In genomic region chr19:33293255-33294057, GRCh38 we compare ENCODE assay signal across 8 cellular contexts. TPM values are rescaled to one million over a fixed set of nuclear protein-coding genes. Genes with fewer than 3 reads are reported as not detected.
A peak's percentile ranks its signal among the peaks of the same experiment; 100 is the strongest.
DNase-seq lines count a peak whose midpoint lies in the region; ATAC-seq and TF ChIP-seq lines count a peak whose summit lies in the region.

No MANE protein-coding gene starts in this region.

- H3K36me3 ChIP-seq in GM23338 (ENCODE audit: insufficient read depth) (no peaks in the 10 kb centered on the region), skeletal muscle tissue (ENCODE audit: control insufficient read depth in 3 of 3, insufficient read depth in 3 of 3, low read length in 3 of 3) (no peaks in the 10 kb centered on the region)

- H3K79me2 ChIP-seq in GM23338 (replicated peaks; ENCODE audit: insufficient read depth), result no peaks in the 10 kb centered on the region

- H3K4me1 Mint-ChIP-seq in GM23338, result peaks cover 8% of the 10 kb centered on the region; the same call in 2 of the 3 replicates

- H3K4me2 ChIP-seq in GM23338, result no peak overlapping the region

- no peaks in the 10 kb centered on the region for H3K4me1 ChIP-seq in GM23338 (ENCODE audit: insufficient read depth)
- H3K4me1 ChIP-seq in skeletal muscle tissue (ENCODE audit: control insufficient read depth in 3 of 3, insufficient read depth in 3 of 3, low read length in 3 of 3), result peaks cover 15 to 18% (median 17%) of the 10 kb centered on the region in 3 donors

- peak overlapping the region; percentile 69 for H2AFZ ChIP-seq in GM23338

- H3K4me3 ChIP-seq in GM23338 (no peak overlapping the region), fibroblast of the aortic adventitia (ENCODE audit: low read depth, low read length) (no peak overlapping the region), skeletal muscle tissue (ENCODE audit: low read length in 3 of 3) (no peak overlapping the region)

- H3K27me3 Mint-ChIP-seq in GM23338 (ENCODE audit: insufficient read depth, low read depth, poor library complexity), result peaks cover 7% of the 10 kb centered on the region

- no peak overlapping the region for H3K27ac ChIP-seq in GM23338 (ENCODE audit: low read depth)
- peak overlapping the region; percentile 63 for H3K27ac ChIP-seq in skeletal muscle tissue (ENCODE audit: low read depth, low read length)

- no peaks in the 10 kb centered on the region for H3F3A ChIP-seq in GM23338 (replicated peaks; ENCODE audit: low read depth)

- H3K9ac ChIP-seq in skeletal muscle tissue (ENCODE audit: low read depth in 1 of 3, low read length in 3 of 3), result peak overlapping the region in 2 of 3 donors; percentile 2 to 40

- H4K20me1 ChIP-seq in GM23338 (replicated peaks; ENCODE audit: insufficient read depth), result no peaks in the 10 kb centered on the region

- H3K27me3 ChIP-seq in GM23338 (ENCODE audit: insufficient read depth), result no peaks in the 10 kb centered on the region
- peaks cover 0 to 4% (median 0%) of the 10 kb centered on the region in 3 donors for H3K27me3 ChIP-seq in skeletal muscle tissue (ENCODE audit: control insufficient read depth in 3 of 3, insufficient read depth in 3 of 3, low read length in 3 of 3)

- no peak overlapping the region for H3K4me3 Mint-ChIP-seq in GM23338

- H3K9me3 ChIP-seq in skeletal muscle tissue (ENCODE audit: control insufficient read depth in 3 of 3, low read length in 3 of 3), result peaks cover 2 to 9% (median 5%) of the 10 kb centered on the region in 3 donors

- DNase-seq in GM23338 (ENCODE audit: low spot score), result no peak
- peak; percentile 92 for DNase-seq in NOMO-1 treated with DMSO at 0.1 percent for 48 hours (lab: John Stamatoyannopoulos, UW; ENCODE audit: unreplicated experiment)
- DNase-seq in fibroblast of the aortic adventitia (ENCODE audit: low read depth), result peak; percentile 76
- DNase-seq in NCI-H2196 treated with DMSO at 0.1 percent for 48 hours (lab: John Stamatoyannopoulos, UW; ENCODE audit: unreplicated experiment), result no peak
- no peak for DNase-seq in activated T-cell treated with anti-CD3 and anti-CD28 coated beads, Interleukin-2, amount 50 U/mL, for 1 hour

- H3K27ac Mint-ChIP-seq in GM23338, result no peak overlapping the region

- peaks cover 5% of the 10 kb centered on the region for H3K9me3 Mint-ChIP-seq in GM23338

- H3K9me2 ChIP-seq in GM23338 (ENCODE audit: insufficient read depth), result peaks cover 5% of the 10 kb centered on the region; the same call in 1 of the 2 replicates

- H3K36me3 Mint-ChIP-seq in GM23338 (ENCODE audit: low read depth), result no peaks in the 10 kb centered on the region

- TF ChIP-seq CTCF in GM23338 (conservative IDR thresholded peaks at IDR 0.05; ENCODE audit: low read depth in 2 of 2) (no peak), fibroblast of the aortic adventitia (IDR thresholded peaks at IDR 0.05; ENCODE audit: insufficient read depth, low read length) (no peak)

- ATAC-seq in GM23338, result peak; percentile 18; the same call in 1 of the 3 replicates
- ATAC-seq in GM21786 (IDR thresholded peaks at IDR 0.05; ENCODE audit: unreplicated experiment), result no peak
- ATAC-seq in GM21381 (IDR thresholded peaks at IDR 0.05; ENCODE audit: unreplicated experiment), result no peak

TF ChIP-seq in GM23338, 12 proteins besides CTCF, POLR2A, EP300 and RAD21 (continues in another document):
- TF ChIP-seq ZNF462 (CRISPR knock-in tag; IDR thresholded peaks at IDR 0.05) (no peak), JUNB (IDR thresholded peaks at IDR 0.05; ENCODE audit: unreplicated experiment) (no peak), ZNF114 (CRISPR knock-in tag; IDR thresholded peaks at IDR 0.05) (no peak), STAT1 (IDR thresholded peaks at IDR 0.05; ENCODE audit: unreplicated experiment) (no peak), CREB1 (CRISPR knock-in tag; IDR thresholded peaks at IDR 0.05; ENCODE audit: low read depth) (no peak), POLR2AphosphoS5 (IDR thresholded peaks at IDR 0.05; ENCODE audit: low read depth) (no peak), EZH2phosphoT487 (IDR thresholded peaks at IDR 0.05; ENCODE audit: unreplicated experiment) (no peak), NANOG (IDR thresholded peaks at IDR 0.05; ENCODE audit: borderline replicate concordance) (no peak), ETS1 (IDR thresholded peaks at IDR 0.05) (no peak)

RNA-seq across cellular contexts. Expression of gene CEBPA, which starts 8.9 kb away (rescaled TPM):
- 2.6 and 5.0 TPM in 2 replicates for total RNA-seq in GM23338 (2014; rRNA removed; shearing (Covaris generic))
- 0.50 and 1.2 TPM in 2 replicates for polyA plus RNA-seq in GM23338 (2016; fragmentation: Nextera tagmentation; extraction: Ambion mirVana)
- total RNA-seq in fibroblast of the aortic adventitia (ENCODE audit: low replicate concordance), result 0.18 TPM in 1 of 2 replicates, not detected in the other
- total RNA-seq in skeletal muscle tissue, result 17.2 TPM

Comparison
In these comparisons a context has a peak if more than half of its experiments do, and no peak if none do; other contexts are left out.
1. DNase-seq: peak in NOMO-1 treated with DMSO at 0.1 percent for 48 hours (single experiment) and fibroblast of the aortic adventitia (single experiment); none in GM23338 (single experiment), NCI-H2196 treated with DMSO at 0.1 percent for 48 hours (single experiment) and activated T-cell treated with anti-CD3 and anti-CD28 coated beads, Interleukin-2, amount 50 U/mL, for 1 hour (single experiment).